Comparison of ENCODE assay signal across 11 cellular contexts in genomic region chr9:76354221-76354620, GRCh38.
"Had no signal": no experiment of that assay in that cellular context is flagged by ENCODE, and none has a peak within 500 bp of the region (broad histone marks: within the 10 kb centered on the region; RNA-seq: fewer than 3 reads in every experiment).

No MANE protein-coding gene starts in this region.

- H3K36me3 ChIP-seq: HAP-1 had no signal

- ATAC-seq: GM23338, HCT116 had no signal

- H3K4me1 Mint-ChIP-seq: GM23338 had no signal

- H3K27ac Mint-ChIP-seq: GM23338, HFFc6 had no signal

- H3K4me3 ChIP-seq: GM23248, GM23338, HAP-1 had no signal

- H3K9me3 ChIP-seq: HAP-1 had no signal

- DNase-seq: GM23248, GOT3, H7, H9, HCEC 1CT, HFFc6 had no signal

- H2AFZ ChIP-seq: GM23248, GM23338 had no signal

- H3K4me3 Mint-ChIP-seq: GM23338, H9, HFFc6 had no signal

- H3K27ac ChIP-seq: GM23248 had no signal

- FAIRE-seq: H1, H54 had no signal

- H3K9me3 Mint-ChIP-seq: H9, HFFc6 had no signal

- H3K4me1 ChIP-seq: HAP-1 had no signal

- H3K4me2 ChIP-seq: GM23338 had no signal

- H3K9ac ChIP-seq: GM23248 had no signal
